ENCODE assay signal across 18 cellular contexts in genomic region chr19:38721496-38721895, GRCh38. TPM values are rescaled to one million over a fixed set of nuclear protein-coding genes. Genes with fewer than 3 reads are reported as not detected.
DNase-seq lines count a peak whose midpoint lies in the region; ATAC-seq and TF ChIP-seq lines count a peak whose summit lies in the region.
"Had no signal": no experiment of that assay in that cellular context is flagged by ENCODE, and none has a peak within 500 bp of the region (broad histone marks: within the 10 kb centered on the region; RNA-seq: fewer than 3 reads in every experiment).

No MANE protein-coding gene starts in this region.

- peak overlapping the region; percentile 56 for H3K9ac ChIP-seq in NT2/D1 (ENCODE audit: insufficient read length, low read depth)

- peaks cover 8% of the 10 kb centered on the region for H3K36me3 Mint-ChIP-seq in nephron progenitor cell (ENCODE audit: low read depth)
- H3K36me3 Mint-ChIP-seq: natural killer cell had no signal

- DNase-seq in NT2/D1 (ENCODE audit: low read depth, low spot score) (no peak), coronary artery (ENCODE audit: low spot score) (no peak), nephron progenitor cell (no peak), NCI-H1105 (lab: John Stamatoyannopoulos, UW) (no peak), NCI-H226 (no peak), AML-193 (lab: John Stamatoyannopoulos, UW) (no peak)
- DNase-seq: activated B cell treated with CpG ODN at 0.5 μM for 24 hours; activated naive CD4-positive, alpha-beta T cell treated with Interleukin-2 at 50 U/mL for 16 hours; DND-41; natural killer cell; NCI-H1694; SW 1271 had no signal

- TF ChIP-seq CTCF in coronary artery (IDR thresholded peaks at IDR 0.05) (no peak), nephron progenitor cell (IDR thresholded peaks at IDR 0.05) (no peak)

- no peaks in the 10 kb centered on the region for H3K27me3 ChIP-seq in NT2/D1 (ENCODE audit: insufficient read depth, insufficient read length)

- H3K27ac ChIP-seq in coronary artery = peak overlapping the region; percentile 83 to 95
- H3K27ac ChIP-seq in temporal lobe (ENCODE audit: low read depth, low read length) = peak overlapping the region; percentile 100
- H3K27ac ChIP-seq: C4-2B had no signal

- no peaks in the 10 kb centered on the region for H3K9me3 ChIP-seq in NT2/D1 (ENCODE audit: insufficient read depth, low read length)
- H3K9me3 ChIP-seq: HAP-1 had no signal

- no peaks in the 10 kb centered on the region for H3K9me3 Mint-ChIP-seq in nephron progenitor cell
- H3K9me3 Mint-ChIP-seq: activated B cell treated with CpG ODN at 0.5 μM for 24 hours, brain, natural killer cell had no signal

- peaks cover 98% of the 10 kb centered on the region for H3K36me3 ChIP-seq in NT2/D1 (ENCODE audit: insufficient read depth, insufficient read length, low read length)

- peaks cover 12% of the 10 kb centered on the region for H3K4me1 Mint-ChIP-seq in nephron progenitor cell
- H3K4me1 Mint-ChIP-seq: activated B cell treated with CpG ODN at 0.5 μM for 24 hours had no signal

- peak overlapping the region; percentile 42 for H3K27ac Mint-ChIP-seq in nephron progenitor cell
- H3K27ac Mint-ChIP-seq: activated B cell treated with CpG ODN at 0.5 μM for 24 hours had no signal

- H3K4me1 ChIP-seq in NT2/D1 (ENCODE audit: insufficient read depth, insufficient read length) = peaks cover 12% of the 10 kb centered on the region
- H3K4me1 ChIP-seq: HAP-1 had no signal

- H3K4me3 ChIP-seq in NT2/D1 (ENCODE audit: insufficient read length, low read depth) (no peak overlapping the region), coronary artery (no peak overlapping the region)
- H3K4me3 ChIP-seq: HAP-1 had no signal

- no peak for ATAC-seq in HG02588 (IDR thresholded peaks at IDR 0.05; ENCODE audit: unreplicated experiment)
- ATAC-seq: natural killer cell had no signal

- no peak overlapping the region for H3K4me3 Mint-ChIP-seq in nephron progenitor cell
- H3K4me3 Mint-ChIP-seq: activated B cell treated with CpG ODN at 0.5 μM for 24 hours, brain, natural killer cell had no signal

- H3K27me3 Mint-ChIP-seq in nephron progenitor cell (ENCODE audit: low read depth, poor library complexity) = no peaks in the 10 kb centered on the region
- H3K27me3 Mint-ChIP-seq: activated B cell treated with CpG ODN at 0.5 μM for 24 hours, brain had no signal

RNA-seq across cellular contexts. Expression of gene CAPN12, which starts 22.8 kb away (rescaled TPM):
- total RNA-seq in temporal lobe = 0.25 TPM

RNA-seq across cellular contexts. Expression of gene LGALS7, which starts 51.8 kb away (rescaled TPM):
- total RNA-seq in temporal lobe = 0.74 TPM
- total RNA-seq: activated B cell treated with CpG ODN at 0.5 μM for 24 hours, natural killer cell, NCI-H460 had no signal
